9 cellular contexts compared by ENCODE assay signal in genomic region chr2:234146087-234146826, GRCh38.
A peak's percentile ranks its signal among the peaks of the same experiment; 100 is the strongest.
DNase-seq lines count a peak whose midpoint lies in the region; ATAC-seq, FAIRE-seq and TF ChIP-seq lines count a peak whose summit lies in the region.
"Had no signal": no experiment of that assay in that cellular context is flagged by ENCODE, and none has a peak within 500 bp of the region (broad histone marks: within the 10 kb centered on the region; RNA-seq: fewer than 3 reads in every experiment).

No MANE protein-coding gene starts in this region.

- H3K36me3 ChIP-seq in vagina: no peaks in the 10 kb centered on the region

- POLR2A ChIA-PET in AG04449 (lab: Yijun Ruan, JAX): interaction anchor here (0.7 to 1.0 kb wide), 3 partner anchors 19 to 347 kb away, joined by 3 to 5 read pairs (median 3); no protein-coding TSS in a partner anchor
- POLR2A ChIA-PET in activated CD4-positive, alpha-beta memory T cell treated with anti-CD3 and anti-CD28 coated beads for 36 hours (lab: Charles Lee): no interaction called here

- TF ChIP-seq POLR2A in H54 (IDR thresholded peaks at IDR 0.05; ENCODE audit: low read depth, low read length) (no peak), vagina (IDR thresholded peaks at IDR 0.05) (no peak)

- intact Hi-C loops in activated CD4-positive, alpha-beta memory T cell treated with anti-CD3 and anti-CD28 coated beads for 36 hours (cut with micrococcal nuclease): no loop called here
- intact Hi-C loops in vagina (cut with DNase I): no loop called here

- peak overlapping the region; percentile 45 for H3K4me3 Mint-ChIP-seq in activated CD4-positive, alpha-beta memory T cell treated with anti-CD3 and anti-CD28 coated beads for 36 hours
- H3K4me3 Mint-ChIP-seq in type B pancreatic cell: no peak overlapping the region

- H3K27ac Mint-ChIP-seq in activated CD4-positive, alpha-beta memory T cell treated with anti-CD3 and anti-CD28 coated beads for 36 hours: peak overlapping the region; percentile 38
- no peak overlapping the region for H3K27ac Mint-ChIP-seq in type B pancreatic cell

- DNase-seq in AG04449 (ENCODE audit: low read depth, low spot score): peak; percentile 55
- DNase-seq in H54 (ENCODE audit: insufficient read length, low spot score): peak; percentile 69
- DNase-seq in activated CD4-positive, alpha-beta memory T cell treated with anti-CD3 and anti-CD28 coated beads for 36 hours: peak; percentile 38
- peak; percentile 89 for DNase-seq in foreskin melanocyte
- no peak for DNase-seq in vagina (ENCODE audit: extremely low spot score in 2 of 2)
- DNase-seq in NCI-H526 treated with DMSO at 0.1 percent for 48 hours (lab: John Stamatoyannopoulos, UW): no peak
- DNase-seq in type B pancreatic cell (ENCODE audit: extremely low spot score, unreplicated experiment): no peak
- DNase-seq: posterior cingulate gyrus had no signal

- no peaks in the 10 kb centered on the region for H3K9me3 Mint-ChIP-seq in activated CD4-positive, alpha-beta memory T cell treated with anti-CD3 and anti-CD28 coated beads for 36 hours
- peaks cover 10% of the 10 kb centered on the region for H3K9me3 Mint-ChIP-seq in type B pancreatic cell

- no peaks in the 10 kb centered on the region for H3K27me3 ChIP-seq in vagina

- H3K4me3 ChIP-seq in AG04449 (ENCODE audit: low read depth, low read length) (no peak overlapping the region), vagina (no peak overlapping the region)

- peak; percentile 86 for FAIRE-seq in H54 (lab: Jason Lieb, UNC)

- no peaks in the 10 kb centered on the region for H3K36me3 Mint-ChIP-seq in activated CD4-positive, alpha-beta memory T cell treated with anti-CD3 and anti-CD28 coated beads for 36 hours
- H3K36me3 Mint-ChIP-seq in type B pancreatic cell: peaks cover 4% of the 10 kb centered on the region

- TF ChIP-seq CTCF in AG04449 (IDR thresholded peaks at IDR 0.05; ENCODE audit: insufficient read depth, low read length, missing control alignments) (no peak), vagina (IDR thresholded peaks at IDR 0.05) (no peak), type B pancreatic cell (conservative IDR thresholded peaks at IDR 0.05) (no peak)

- H3K4me1 Mint-ChIP-seq in activated CD4-positive, alpha-beta memory T cell treated with anti-CD3 and anti-CD28 coated beads for 36 hours (ENCODE audit: low read depth): peaks cover 40% of the 10 kb centered on the region
- peaks cover 22% of the 10 kb centered on the region for H3K4me1 Mint-ChIP-seq in type B pancreatic cell (ENCODE audit: unreplicated experiment)

- CTCF ChIA-PET in AG04449 (lab: Yijun Ruan, JAX): interaction anchor here (0.9 to 2.8 kb wide), 3 partner anchors 10 to 18 kb away, joined by 4 to 11 read pairs (median 4); no protein-coding TSS in a partner anchor
- CTCF ChIA-PET in activated CD4-positive, alpha-beta memory T cell treated with anti-CD3 and anti-CD28 coated beads for 36 hours (lab: Charles Lee): interaction anchor here (1.2 kb wide), 2 partner anchors 10 to 354 kb away, joined by 5 to 10 read pairs; no protein-coding TSS in a partner anchor

- H3K4me1 ChIP-seq in vagina: peaks cover 24% of the 10 kb centered on the region

- no peak overlapping the region for H3K27ac ChIP-seq in vagina

- no peaks in the 10 kb centered on the region for H3K9me3 ChIP-seq in vagina

- ATAC-seq in GM18520 (IDR thresholded peaks at IDR 0.05; ENCODE audit: unreplicated experiment): no peak

- no peaks in the 10 kb centered on the region for H3K27me3 Mint-ChIP-seq in activated CD4-positive, alpha-beta memory T cell treated with anti-CD3 and anti-CD28 coated beads for 36 hours
- H3K27me3 Mint-ChIP-seq in type B pancreatic cell: no peaks in the 10 kb centered on the region

Comparison
In these comparisons a context has a peak if more than half of its experiments do, and no peak if none do; other contexts are left out.
1. DNase-seq: peak in AG04449 (single experiment), H54 (single experiment), activated CD4-positive, alpha-beta memory T cell treated with anti-CD3 and anti-CD28 coated beads for 36 hours (single experiment) and foreskin melanocyte (single experiment); none in vagina (0 of 2), NCI-H526 treated with DMSO at 0.1 percent for 48 hours (single experiment) and type B pancreatic cell (single experiment).